In the genomic region with DNA sequence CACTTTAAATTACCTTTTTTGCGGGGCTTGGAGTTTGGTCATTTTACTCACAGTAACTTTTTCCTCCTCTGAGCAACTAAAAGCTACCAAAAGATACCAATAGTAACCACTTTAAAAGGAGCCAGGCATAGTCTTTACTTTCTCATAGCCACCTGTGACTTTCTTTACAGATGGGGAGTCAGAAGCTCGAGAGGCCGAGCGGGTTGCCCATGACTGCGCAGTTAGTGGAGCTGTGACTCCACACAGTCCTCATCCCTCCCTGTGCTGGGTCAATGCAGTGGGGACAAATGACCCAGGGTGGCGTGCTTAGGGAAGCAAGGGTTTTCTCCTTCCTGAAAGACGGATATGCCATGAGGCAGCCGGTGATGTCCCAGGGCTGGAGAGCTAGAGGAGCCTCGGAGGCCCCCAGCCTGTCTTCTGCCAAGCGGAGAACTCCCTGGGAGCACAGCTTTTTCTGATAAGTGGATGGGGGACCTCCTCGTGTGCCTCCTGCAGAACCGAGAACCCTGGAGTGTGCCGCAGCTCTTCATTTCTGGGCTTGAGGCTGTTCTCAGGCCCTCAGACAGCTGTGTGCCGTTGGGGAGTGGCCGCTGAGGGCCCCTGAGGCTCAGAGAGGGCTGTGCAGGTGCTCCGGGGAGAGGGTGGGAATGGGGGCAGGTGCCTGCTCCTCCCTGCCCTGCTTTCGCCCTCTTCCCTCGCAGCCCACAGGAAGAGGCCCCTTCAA, we compare ENCODE assay signal across 1 cellular context.
TF ChIP-seq lines count a peak whose summit lies in the region.

No MANE protein-coding gene starts in this region.

TF ChIP-seq in IMR-90, 13 proteins besides CTCF, POLR2A, EP300 and RAD21 (continued from another document):
- TF ChIP-seq, protein P1, sequence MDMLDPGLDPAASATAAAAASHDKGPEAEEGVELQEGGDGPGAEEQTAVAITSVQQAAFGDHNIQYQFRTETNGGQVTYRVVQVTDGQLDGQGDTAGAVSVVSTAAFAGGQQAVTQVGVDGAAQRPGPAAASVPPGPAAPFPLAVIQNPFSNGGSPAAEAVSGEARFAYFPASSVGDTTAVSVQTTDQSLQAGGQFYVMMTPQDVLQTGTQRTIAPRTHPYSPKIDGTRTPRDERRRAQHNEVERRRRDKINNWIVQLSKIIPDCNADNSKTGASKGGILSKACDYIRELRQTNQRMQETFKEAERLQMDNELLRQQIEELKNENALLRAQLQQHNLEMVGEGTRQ (IDR thresholded peaks at IDR 0.05; ENCODE audit: low read depth, low read length): no peak
- TF ChIP-seq CEBPB (IDR thresholded peaks at IDR 0.05; ENCODE audit: low read depth, low read length) (no peak), NFE2L2 (IDR thresholded peaks at IDR 0.05; ENCODE audit: low read depth, low read length) (no peak), MAZ (IDR thresholded peaks at IDR 0.05; ENCODE audit: borderline replicate concordance, low read depth, low read length) (no peak), FOS (IDR thresholded peaks at IDR 0.05; ENCODE audit: low read depth, low read length) (no peak), BHLHE40 (IDR thresholded peaks at IDR 0.05; ENCODE audit: low read depth, low read length) (no peak), MAFK (IDR thresholded peaks at IDR 0.05; ENCODE audit: low read depth, low read length) (no peak), RFX5 (IDR thresholded peaks at IDR 0.05; ENCODE audit: low read depth, low read length) (no peak), RCOR1 (IDR thresholded peaks at IDR 0.05; ENCODE audit: insufficient replicate concordance, low read length) (no peak), MXI1 (IDR thresholded peaks at IDR 0.05; ENCODE audit: borderline replicate concordance, low read depth, low read length) (no peak)
